In genomic region chr2:127096280-127096679, GRCh38 we compare ENCODE assay signal across 21 cellular contexts. TPM values are rescaled to one million over a fixed set of nuclear protein-coding genes. Genes with fewer than 3 reads are reported as not detected.
DNase-seq lines count a peak whose midpoint lies in the region; ATAC-seq, FAIRE-seq and TF ChIP-seq lines count a peak whose summit lies in the region.
"Had no signal": no experiment of that assay in that cellular context is flagged by ENCODE, and none has a peak within 500 bp of the region (broad histone marks: within the 10 kb centered on the region; RNA-seq: fewer than 3 reads in every experiment).

No MANE protein-coding gene starts in this region.

- WGBS in H1 (ENCODE audit: extremely low coverage in 1 of 2, insufficient coverage in 1 of 2, insufficient read length in 1 of 2, insufficient replicate concordance in 2 of 2, low coverage in 1 of 2, low lambda C conversion rate in 2 of 2, missing lambda C conversion rate in 1 of 2), 2 experiments, result 71% methylated on average over 9 of the region's 9 CpGs; no CpG with 5 or more reads in 1 of the 2 experiments
- 33% methylated on average over 9 of the region's 9 CpGs for WGBS in HepG2 (ENCODE audit: low lambda C conversion rate)

- H3K27me3 ChIP-seq in H1 (replicated peaks in 1 of 4; ENCODE audit: control insufficient read depth in 3 of 4, extremely low read depth in 1 of 4, insufficient read depth in 3 of 4, low read length in 3 of 4) (no peaks in the 10 kb centered on the region), neural progenitor cell (no peaks in the 10 kb centered on the region), HepG2 (ENCODE audit: control insufficient read depth in 1 of 2, insufficient read depth in 2 of 2, low read length in 2 of 2) (peaks cover 2 to 20% of the 10 kb centered on the region in 2 experiments; a peak in 4 of 5 replicates), MG63 (no peaks in the 10 kb centered on the region)
- H3K27me3 ChIP-seq: colonic mucosa had no signal

- peak overlapping the region; percentile 72; the same call in 1 of the 2 replicates for H2BK15ac ChIP-seq in H1 (ENCODE audit: low read length)

- H3K23ac ChIP-seq in H1 (ENCODE audit: insufficient read length), result no peak overlapping the region

- no peak overlapping the region for H3K27ac Mint-ChIP-seq in activated CD4-positive, alpha-beta T cell treated with anti-CD3 and anti-CD28 coated beads for 36 hours
- peak overlapping the region; percentile 25 for H3K27ac Mint-ChIP-seq in neural progenitor cell

- no peak overlapping the region for H4K8ac ChIP-seq in H1 (ENCODE audit: extremely low read depth, insufficient read depth, low read length)

- H2BK20ac ChIP-seq in H1 (ENCODE audit: low read length), result no peak overlapping the region

- no peaks in the 10 kb centered on the region for H3K27me3 Mint-ChIP-seq in activated CD4-positive, alpha-beta T cell treated with anti-CD3 and anti-CD28 coated beads for 36 hours
- no peaks in the 10 kb centered on the region for H3K27me3 Mint-ChIP-seq in neural progenitor cell (ENCODE audit: insufficient read depth, low read depth)

- FAIRE-seq in H1 (lab: Jason Lieb, UNC) (no peak), HepG2 (lab: Jason Lieb, UNC) (no peak)
- FAIRE-seq: endothelial cell of umbilical vein had no signal

- intact Hi-C loops in activated CD4-positive, alpha-beta T cell treated with anti-CD3 and anti-CD28 coated beads for 36 hours (cut with DNase I, micrococcal nuclease), result no loop called here
- intact Hi-C loops in HepG2 (cut with micrococcal nuclease; ENCODE audit: unreplicated experiment), result no loop called here

- peaks cover 12% of the 10 kb centered on the region for H3K79me1 ChIP-seq in H1 (ENCODE audit: low read depth, low read length)

- H4K5ac ChIP-seq in H1 (ENCODE audit: insufficient read length, low read depth, low read length), result no peak overlapping the region

- TF ChIP-seq RAD21 in H1 (IDR thresholded peaks at IDR 0.05 in 1 of 2, conservative IDR thresholded peaks at IDR 0.05 in 1 of 2; ENCODE audit: low read depth in 2 of 2, low read length in 2 of 2), result no peak
- no peak for TF ChIP-seq RAD21 in HepG2 (CRISPR knock-in tag; IDR thresholded peaks at IDR 0.05)

- in situ Hi-C loops in HepG2 (cut with HindIII; ENCODE audit: extremely low pct_ligation_motif_present, low pct_unique_long_range_greater_than_20kb), result no loop called here

- TF ChIP-seq CTCF in H1 (IDR thresholded peaks at IDR 0.05; ENCODE audit: control extremely low read depth in 1 of 3, insufficient read depth in 1 of 3, low read depth in 1 of 3, low read length in 3 of 3) (no peak), neural progenitor cell (IDR thresholded peaks at IDR 0.05) (no peak), HepG2 (CRISPR knock-in tag; IDR thresholded peaks at IDR 0.05) (no peak)

- no peak overlapping the region for H2AFZ ChIP-seq in H1 (ENCODE audit: low read length)
- H2AFZ ChIP-seq in neural progenitor cell (replicated peaks), result no peak overlapping the region
- H2AFZ ChIP-seq in HepG2 (ENCODE audit: low read length), result no peak overlapping the region

- H2BK5ac ChIP-seq in H1 (ENCODE audit: low read depth, low read length), result no peak overlapping the region

- no peaks in the 10 kb centered on the region for H3K36me3 Mint-ChIP-seq in activated CD4-positive, alpha-beta T cell treated with anti-CD3 and anti-CD28 coated beads for 36 hours (ENCODE audit: low read depth)
- H3K36me3 Mint-ChIP-seq in neural progenitor cell, result no peaks in the 10 kb centered on the region

- peaks cover 0 to 27% of the 10 kb centered on the region in 2 experiments; a peak in 3 of 4 replicates for H3K79me2 ChIP-seq in H1 (ENCODE audit: control insufficient read depth in 1 of 2, insufficient read depth in 2 of 2, low read length in 2 of 2)
- H3K79me2 ChIP-seq in neural progenitor cell (ENCODE audit: low read depth), result peaks cover 8% of the 10 kb centered on the region
- no peaks in the 10 kb centered on the region for H3K79me2 ChIP-seq in HepG2 (ENCODE audit: insufficient read depth, low read length)

- no peak overlapping the region for H2AK5ac ChIP-seq in H1 (ENCODE audit: low read depth, low read length)

- CTCF ChIA-PET in activated CD4-positive, alpha-beta T cell treated with anti-CD3 and anti-CD28 coated beads for 36 hours (lab: Charles Lee), result interaction anchor here (0.9 to 1.2 kb wide), 3 partner anchors 11 to 28 kb away, joined by 3 to 4 read pairs (median 3); no protein-coding TSS in a partner anchor
- CTCF ChIA-PET in H1 (lab: Charles Lee; ENCODE audit: partially characterized antibody), result interaction anchor here (1.1 to 13.1 kb wide), 4 partner anchors 11 to 49 kb away, joined by 5 to 132 read pairs (median 5); no protein-coding TSS in a partner anchor
- CTCF ChIA-PET in HepG2 (lab: Yijun Ruan, JAX; ENCODE audit: low intra/inter-chr PET ratio, low total read pairs), result no interaction called here

- no peak overlapping the region for H3K27ac ChIP-seq in H1 (ENCODE audit: low read depth, low read length)
- H3K27ac ChIP-seq in neural progenitor cell, result no peak overlapping the region
- H3K27ac ChIP-seq in temporal lobe (ENCODE audit: low read depth, low read length), result peak overlapping the region; percentile 55
- no peak overlapping the region for H3K27ac ChIP-seq in HepG2 (ENCODE audit: extremely low read length, insufficient read depth, low read length)
- H3K27ac ChIP-seq: 22Rv1, colonic mucosa had no signal

- no peak overlapping the region for H2BK120ac ChIP-seq in H1 (replicated peaks; ENCODE audit: low read depth, low read length)

- no peak overlapping the region for H3K4me3 ChIP-seq in H1 (ENCODE audit: extremely low read depth in 1 of 4, insufficient read depth in 2 of 4, low read depth in 3 of 4, low read length in 4 of 4)
- no peak overlapping the region for H3K4me3 ChIP-seq in neural progenitor cell
- no peak overlapping the region for H3K4me3 ChIP-seq in HepG2 (replicated peaks in 1 of 3; ENCODE audit: insufficient read depth in 1 of 3, low read depth in 2 of 3, low read length in 3 of 3)
- H3K4me3 ChIP-seq in MG63, result no peak overlapping the region
- H3K4me3 ChIP-seq: colonic mucosa had no signal

- H3K36me3 ChIP-seq in H1 (ENCODE audit: control insufficient read depth in 2 of 4, insufficient read depth in 4 of 4, low read length in 3 of 4) (no peaks in the 10 kb centered on the region), neural progenitor cell (no peaks in the 10 kb centered on the region), HepG2 (replicated peaks in 1 of 2; ENCODE audit: control insufficient read depth in 1 of 2, insufficient read depth in 2 of 2, low read length in 2 of 2) (no peaks in the 10 kb centered on the region), MG63 (no peaks in the 10 kb centered on the region)
- H3K36me3 ChIP-seq: colonic mucosa had no signal

- no peak overlapping the region for H3K4me2 ChIP-seq in H1 (ENCODE audit: insufficient read depth in 1 of 2, low read depth in 2 of 2, low read length in 2 of 2)
- no peak overlapping the region for H3K4me2 ChIP-seq in neural progenitor cell
- no peak overlapping the region for H3K4me2 ChIP-seq in HepG2 (ENCODE audit: low read depth, low read length)

- peaks cover 0 to 33% (median 15%) of the 10 kb centered on the region in 4 experiments; a peak in 6 of 7 replicates for H3K4me1 ChIP-seq in H1 (replicated peaks in 1 of 4; ENCODE audit: control insufficient read depth in 3 of 4, insufficient read depth in 4 of 4, low read length in 3 of 4)
- peaks cover 27% of the 10 kb centered on the region for H3K4me1 ChIP-seq in neural progenitor cell
- H3K4me1 ChIP-seq in HepG2 (ENCODE audit: insufficient read depth, low read length), result peaks cover 12% of the 10 kb centered on the region

- POLR2A ChIA-PET in activated CD4-positive, alpha-beta T cell treated with anti-CD3 and anti-CD28 coated beads for 36 hours (lab: Charles Lee), result no interaction called here
- POLR2A ChIA-PET in H1 (lab: Charles Lee; ENCODE audit: partially characterized antibody), result interaction anchor here (1.9 to 2.0 kb wide), 2 partner anchors 9 to 11 kb away, joined by 5 to 6 read pairs; partner anchors contain the start of gene BIN1
- POLR2A ChIA-PET in HepG2 (lab: Yijun Ruan, JAX), result no interaction called here

- H2BK12ac ChIP-seq in H1 (ENCODE audit: low read depth, low read length), result 0 out of 2 replicates have a peak overlapping the region, but pooled peaks have one; percentile 27

- H3K4ac ChIP-seq in H1 (replicated peaks; ENCODE audit: insufficient read length, low read depth, low read length), result no peak overlapping the region

- peaks cover 4% of the 10 kb centered on the region for H3K4me1 Mint-ChIP-seq in activated CD4-positive, alpha-beta T cell treated with anti-CD3 and anti-CD28 coated beads for 36 hours
- peaks cover 45% of the 10 kb centered on the region for H3K4me1 Mint-ChIP-seq in neural progenitor cell

- no peak overlapping the region; a peak in 1 of 7 replicates for H3K9ac ChIP-seq in H1 (replicated peaks in 1 of 4; ENCODE audit: extremely low read depth in 1 of 4, low read depth in 3 of 4, low read length in 3 of 4)
- H3K9ac ChIP-seq in neural progenitor cell, result no peak overlapping the region
- H3K9ac ChIP-seq in HepG2 (ENCODE audit: insufficient read depth, low read depth, low read length), result no peak overlapping the region

- TF ChIP-seq EP300 in H1 (IDR thresholded peaks at IDR 0.05; ENCODE audit: borderline replicate concordance in 1 of 2, low read depth in 2 of 2, low read length in 2 of 2) (no peak), HepG2 (IDR thresholded peaks at IDR 0.05; ENCODE audit: low read depth in 2 of 2, low read length in 2 of 2) (no peak), HepG2 (CRISPR knock-in tag; IDR thresholded peaks at IDR 0.05; ENCODE audit: borderline replicate concordance) (no peak)

- H3K9me3 ChIP-seq in H1 (ENCODE audit: insufficient read depth in 2 of 2, low read depth in 1 of 2, low read length in 1 of 2) (no peaks in the 10 kb centered on the region), neural progenitor cell (ENCODE audit: low read depth) (no peaks in the 10 kb centered on the region), HepG2 (ENCODE audit: low read length) (no peaks in the 10 kb centered on the region), MG63 (no peaks in the 10 kb centered on the region)
- H3K9me3 ChIP-seq: colonic mucosa had no signal

- ATAC-seq in activated CD4-positive, alpha-beta T cell treated with anti-CD3 and anti-CD28 coated beads for 36 hours, result peak; percentile 42
- ATAC-seq in HepG2, result no peak

- DNase-seq in activated CD4-positive, alpha-beta T cell treated with anti-CD3 and anti-CD28 coated beads for 36 hours, result peak; percentile 22
- no peak for DNase-seq in activated CD4-positive, alpha-beta T cell treated with anti-CD3 and anti-CD28 coated beads for 1 hour
- DNase-seq in H1 (ENCODE audit: low read depth in 1 of 2, low spot score in 2 of 2) (no peak), neural progenitor cell (ENCODE audit: low spot score) (no peak), HepG2 (ENCODE audit: low spot score) (no peak), NCI-H526 treated with DMSO at 0.1 percent for 48 hours (lab: John Stamatoyannopoulos, UW) (no peak), MG63 (no peak)
- DNase-seq: activated CD4-positive, CD25-positive, alpha-beta regulatory T cell treated with anti-CD3 and anti-CD28 coated beads, Interleukin-2, amount 50 U/mL, for 72 hours; activated effector memory CD4-positive, alpha-beta T cell treated with Interleukin-2 at 50 U/mL for 16 hours; DMS 273 treated with DMSO at 0.1 percent for 48 hours; foreskin fibroblast; GDM1; kidney glomerular epithelial cell; NCI-H1105; NCI-H2107; NCI-H510A treated with DMSO at 0.1 percent for 48 hours; stimulated activated CD4-positive, alpha-beta T cell treated with anti-CD3 and anti-CD28 coated beads, Interleukin-4, amount 100 ng/mL, for 1 hour had no signal

- no peaks in the 10 kb centered on the region for H3K23me2 ChIP-seq in H1 (ENCODE audit: low read depth, low read length)

- H3K18ac ChIP-seq in H1 (ENCODE audit: extremely low read depth, low read length), result no peak overlapping the region

- no peak overlapping the region for H3K4me3 Mint-ChIP-seq in activated CD4-positive, alpha-beta T cell treated with anti-CD3 and anti-CD28 coated beads for 36 hours
- peak overlapping the region; percentile 9 for H3K4me3 Mint-ChIP-seq in neural progenitor cell

- H3F3A ChIP-seq in neural progenitor cell (ENCODE audit: low read depth), result no peaks in the 10 kb centered on the region

- BruUV-seq in HepG2 (replicated peaks; lab: Mats Ljungman, UMichigan), result no TSS peak

- no peak overlapping the region for H3K56ac ChIP-seq in H1 (replicated peaks; ENCODE audit: insufficient read length, low read depth, low read length)

- no peak overlapping the region for H4K91ac ChIP-seq in H1 (replicated peaks; ENCODE audit: insufficient read length, low read length)

- H4K20me1 ChIP-seq in H1 (replicated peaks in 1 of 2; ENCODE audit: control insufficient read depth in 1 of 2, insufficient read depth in 2 of 2, low read length in 2 of 2) (peaks cover 2 to 5% of the 10 kb centered on the region in 2 experiments), neural progenitor cell (ENCODE audit: low read depth) (peaks cover 11% of the 10 kb centered on the region), HepG2 (ENCODE audit: insufficient read depth, low read length) (no peaks in the 10 kb centered on the region)

- H3K14ac ChIP-seq in H1 (ENCODE audit: insufficient read length), result no peak overlapping the region

- TF ChIP-seq POLR2A in H1 (IDR thresholded peaks at IDR 0.05; ENCODE audit: control extremely low read depth in 1 of 2, low read depth in 2 of 2, low read length in 2 of 2), result no peak
- TF ChIP-seq POLR2A in HepG2 (IDR thresholded peaks at IDR 0.05; ENCODE audit: insufficient read depth in 1 of 2, low read depth in 2 of 2, low read length in 2 of 2), result no peak

- no peaks in the 10 kb centered on the region for H3K9me3 Mint-ChIP-seq in activated CD4-positive, alpha-beta T cell treated with anti-CD3 and anti-CD28 coated beads for 36 hours (ENCODE audit: low read depth)
- H3K9me3 Mint-ChIP-seq in neural progenitor cell, result no peaks in the 10 kb centered on the region

RNA-seq across cellular contexts. Expression of gene BIN1, which starts 10.7 kb away (rescaled TPM):
- total RNA-seq in activated CD4-positive, alpha-beta T cell treated with anti-CD3 and anti-CD28 coated beads for 36 hours, result 10 to 100 TPM; 65.2 to 71.0 TPM
- 35.6 and 41.9 TPM in 2 replicates for total RNA-seq in H1 (2021; fragmentation: NEBNext Ultra II Directional; extraction: Animal tissue kit (Norgen Biotek cat#: 25700))
- 23.6 and 35.1 TPM in 2 replicates for polyA plus RNA-seq in H1 (2011; rRNA removed)
- polyA plus RNA-seq in H1 (2011; cell fraction: cytosol; rRNA removed), result 39.0 TPM
- polyA plus RNA-seq in H1 (2011; cell fraction: nucleus; rRNA removed), result 102 TPM
- polyA plus RNA-seq in H1 (2012, experiment 1 of 2), result 35.4 to 47.3 TPM (median 43.6 TPM) in 4 replicates
- polyA plus RNA-seq in H1 (2012, experiment 2 of 2), result 30.3 TPM
- 32.3 TPM for polyA plus RNA-seq in H1 (2013, experiment 1 of 2)
- polyA plus RNA-seq in H1 (2013, experiment 2 of 2), result 31.5 TPM
- polyA minus RNA-seq in H1 (2011; rRNA and poly(A)+ RNA removed), result 14.7 and 16.2 TPM in 2 replicates
- 14.2 TPM for polyA minus RNA-seq in H1 (2011; cell fraction: cytosol; rRNA and poly(A)+ RNA removed)
- polyA minus RNA-seq in H1 (2011; cell fraction: nucleus; rRNA and poly(A)+ RNA removed), result 19.4 TPM
- 26.9 and 55.9 TPM in 2 replicates for total RNA-seq in neural progenitor cell (ENCODE audit: low replicate concordance)
- 42.8 TPM for total RNA-seq in temporal lobe
- total RNA-seq in HepG2 (2016; rRNA removed; fragmentation: Illumina TruSeq; extraction: Trizol), result 0.93 and 0.98 TPM in 2 replicates
- 0.61 and 1.1 TPM in 2 replicates for total RNA-seq in HepG2 (2016; cell fraction: cytosol; rRNA removed; fragmentation: Illumina TruSeq; extraction: Trizol; ENCODE audit: low read depth)
- total RNA-seq in HepG2 (2016; cell fraction: insoluble cytoplasmic fraction; rRNA removed; fragmentation: Illumina TruSeq; extraction: Trizol), result 0.58 and 0.97 TPM in 2 replicates
- total RNA-seq in HepG2 (2016; cell fraction: membrane; rRNA removed; fragmentation: Illumina TruSeq; extraction: Trizol), result 1.2 TPM in 2 replicates
- total RNA-seq in HepG2 (2016; cell fraction: nucleus; rRNA removed; fragmentation: Illumina TruSeq; extraction: Trizol), result 0.28 and 0.41 TPM in 2 replicates
- polyA plus RNA-seq in HepG2 (2011; rRNA removed), result 0.51 and 1.2 TPM in 2 replicates
- 0.42 and 1.3 TPM in 2 replicates for polyA plus RNA-seq in HepG2 (2011; cell fraction: cytosol; rRNA removed)
- 1.2 and 2.2 TPM in 2 replicates for polyA plus RNA-seq in HepG2 (2011; cell fraction: nucleus; rRNA removed)
- 1.3 and 1.6 TPM in 2 replicates for polyA plus RNA-seq in HepG2 (2012)
- 0.84 and 1.2 TPM in 2 replicates for polyA plus RNA-seq in HepG2 (2016; cell fraction: cytosol; fragmentation: Illumina TruSeq; extraction: Trizol; ENCODE audit: low read depth)
- polyA plus RNA-seq in HepG2 (2016; cell fraction: insoluble cytoplasmic fraction; fragmentation: Illumina TruSeq; extraction: Trizol; ENCODE audit: low read depth), result 1.0 and 1.9 TPM in 2 replicates
- polyA plus RNA-seq in HepG2 (2016; cell fraction: membrane; fragmentation: Illumina TruSeq; extraction: Trizol; ENCODE audit: low read depth), result 0.97 and 1.1 TPM in 2 replicates
- 0.85 and 0.91 TPM in 2 replicates for polyA plus RNA-seq in HepG2 (2016; cell fraction: nucleus; fragmentation: Illumina TruSeq; extraction: Trizol; ENCODE audit: insufficient read depth, low read depth)
- 0.84 and 28.9 TPM in 2 replicates for polyA minus RNA-seq in HepG2 (2011; rRNA and poly(A)+ RNA removed; ENCODE audit: low replicate concordance)
- polyA minus RNA-seq in HepG2 (2011; cell fraction: cytosol; rRNA and poly(A)+ RNA removed), result 0.59 and 0.79 TPM in 2 replicates
- polyA minus RNA-seq in HepG2 (2011; cell fraction: nucleus; rRNA and poly(A)+ RNA removed), result 0.50 and 0.90 TPM in 2 replicates
- 33.7 and 50.8 TPM in 2 replicates for total RNA-seq in MG63 (2014; rRNA removed; shearing (Covaris generic); ENCODE audit: low replicate concordance)

Comparison
In these comparisons a context has a peak if more than half of its experiments do, and no peak if none do; other contexts are left out.
1. RNA of gene BIN1, which starts 10.7 kb away (total RNA-seq): 65.2 to 71.0 TPM in activated CD4-positive, alpha-beta T cell treated with anti-CD3 and anti-CD28 coated beads for 36 hours, 33.7 to 50.8 TPM in MG63, 42.8 TPM in temporal lobe (single experiment), 35.6 to 41.9 TPM in H1 and 26.9 to 55.9 TPM in neural progenitor cell; 0.28 to 1.2 TPM in HepG2; every median in the first group is over 10 times any median in the second.